In the genomic region with DNA sequence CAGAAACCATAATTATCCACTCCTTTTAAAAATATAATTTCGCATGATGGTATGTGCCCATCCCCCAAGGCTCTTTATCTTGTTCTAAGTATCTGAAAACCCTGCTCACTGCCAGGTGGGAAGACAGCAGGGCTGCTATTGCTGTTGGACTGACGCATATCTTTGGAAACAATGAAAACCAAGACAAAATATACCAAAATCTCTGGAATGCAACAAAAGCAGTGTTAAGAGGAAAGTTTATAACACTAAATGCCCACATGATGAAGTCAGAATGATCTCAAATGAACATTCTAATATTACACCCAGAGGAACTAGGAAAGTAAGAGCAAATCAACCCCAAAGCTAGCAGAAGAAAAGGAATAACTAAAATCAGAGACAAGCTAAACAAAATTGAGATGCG, we compare ENCODE assay signal across 17 cellular contexts.
"Had no signal": no experiment of that assay in that cellular context is flagged by ENCODE, and none has a peak within 500 bp of the region (broad histone marks: within the 10 kb centered on the region; RNA-seq: fewer than 3 reads in every experiment).

No MANE protein-coding gene starts in this region.

- H3K36me3 ChIP-seq: esophagus squamous epithelium, gastrocnemius medialis, right lobe of liver, stomach, thoracic aorta, transverse colon had no signal

- ATAC-seq: gastrocnemius medialis, left lobe of liver, mucosa of descending colon, natural killer cell, right lobe of liver had no signal

- H3K27ac ChIP-seq: esophagus squamous epithelium, gastrocnemius medialis, right lobe of liver, skin epidermis, stomach, thoracic aorta, transverse colon had no signal

- H3K4me3 ChIP-seq: esophagus squamous epithelium, gastrocnemius medialis, mucosa of descending colon, right lobe of liver, skin epidermis, stomach, thoracic aorta, transverse colon had no signal

- DNase-seq: central memory CD4-positive, alpha-beta T cell; esophagus squamous epithelium; gastrocnemius medialis; glutamatergic neuron; mammary epithelial cell; mucosa of descending colon; natural killer cell; right lobe of liver; stimulated activated CD4-positive, alpha-beta T cell treated with anti-CD3 and anti-CD28 coated beads, Interleukin-2, amount 100 ng/mL, for 24 hours; stimulated activated CD4-positive, alpha-beta T cell treated with anti-CD3 and anti-CD28 coated beads, Interleukin-4, amount 100 ng/mL, for 4 hours; stimulated activated naive CD4-positive, alpha-beta T cell; stomach; substantia nigra; transverse colon had no signal

- H3K9me3 ChIP-seq: esophagus squamous epithelium, gastrocnemius medialis, mucosa of descending colon, right lobe of liver, thoracic aorta, transverse colon had no signal

- H3K27me3 ChIP-seq: esophagus squamous epithelium, gastrocnemius medialis, right lobe of liver, stomach, transverse colon had no signal

- H3K4me1 ChIP-seq: esophagus squamous epithelium, gastrocnemius medialis, right lobe of liver, stomach, transverse colon had no signal
